ENCODE assay signal across 1 cellular context in genomic region chr20:63083831-63084562, GRCh38.
TF ChIP-seq lines count a peak whose summit lies in the region.

No MANE protein-coding gene starts in this region.

TF ChIP-seq in HepG2, 621 proteins besides CTCF, POLR2A, EP300 and RAD21 (continued from another document and continues in another):
- TF ChIP-seq, protein P1, sequence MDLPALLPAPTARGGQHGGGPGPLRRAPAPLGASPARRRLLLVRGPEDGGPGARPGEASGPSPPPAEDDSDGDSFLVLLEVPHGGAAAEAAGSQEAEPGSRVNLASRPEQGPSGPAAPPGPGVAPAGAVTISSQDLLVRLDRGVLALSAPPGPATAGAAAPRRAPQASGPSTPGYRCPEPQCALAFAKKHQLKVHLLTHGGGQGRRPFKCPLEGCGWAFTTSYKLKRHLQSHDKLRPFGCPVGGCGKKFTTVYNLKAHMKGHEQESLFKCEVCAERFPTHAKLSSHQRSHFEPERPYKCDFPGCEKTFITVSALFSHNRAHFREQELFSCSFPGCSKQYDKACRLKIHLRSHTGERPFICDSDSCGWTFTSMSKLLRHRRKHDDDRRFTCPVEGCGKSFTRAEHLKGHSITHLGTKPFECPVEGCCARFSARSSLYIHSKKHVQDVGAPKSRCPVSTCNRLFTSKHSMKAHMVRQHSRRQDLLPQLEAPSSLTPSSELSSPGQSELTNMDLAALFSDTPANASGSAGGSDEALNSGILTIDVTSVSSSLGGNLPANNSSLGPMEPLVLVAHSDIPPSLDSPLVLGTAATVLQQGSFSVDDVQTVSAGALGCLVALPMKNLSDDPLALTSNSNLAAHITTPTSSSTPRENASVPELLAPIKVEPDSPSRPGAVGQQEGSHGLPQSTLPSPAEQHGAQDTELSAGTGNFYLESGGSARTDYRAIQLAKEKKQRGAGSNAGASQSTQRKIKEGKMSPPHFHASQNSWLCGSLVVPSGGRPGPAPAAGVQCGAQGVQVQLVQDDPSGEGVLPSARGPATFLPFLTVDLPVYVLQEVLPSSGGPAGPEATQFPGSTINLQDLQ (CRISPR knock-in tag; IDR thresholded peaks at IDR 0.05), result 0 out of 2 replicates have a peak, but pooled peaks have one; percentile 74
- TF ChIP-seq NR2C2 (CRISPR knock-in tag; IDR thresholded peaks at IDR 0.05; ENCODE audit: borderline replicate concordance) (0 out of 2 replicates have a peak, but pooled peaks have one; percentile 18), ZBTB49 (CRISPR knock-in tag; IDR thresholded peaks at IDR 0.05; ENCODE audit: borderline replicate concordance) (no peak), ATF2 (CRISPR knock-in tag; IDR thresholded peaks at IDR 0.05) (no peak), HMGXB4 (CRISPR knock-in tag; IDR thresholded peaks at IDR 0.05; ENCODE audit: borderline replicate concordance in 1 of 2, low read depth in 1 of 2) (no peak), PLRG1 (conservative IDR thresholded peaks at IDR 0.05) (no peak), HNRNPL (IDR thresholded peaks at IDR 0.05; ENCODE audit: low read depth, low read length) (0 out of 2 replicates have a peak, but pooled peaks have one; percentile 20), FOSL2 (CRISPR knock-in tag; IDR thresholded peaks at IDR 0.05) (no peak), ATRX (CRISPR knock-in tag; IDR thresholded peaks at IDR 0.05; ENCODE audit: borderline replicate concordance) (no peak), SRSF9 (IDR thresholded peaks at IDR 0.05; ENCODE audit: borderline replicate concordance, insufficient read depth, low read depth, low read length, poor library complexity, severe bottlenecking) (no peak), ZNF660 (CRISPR knock-in tag; IDR thresholded peaks at IDR 0.05; ENCODE audit: borderline replicate concordance, low read depth) (no peak), ZNF33B (CRISPR knock-in tag; IDR thresholded peaks at IDR 0.05) (peak; percentile 18; the same call in 1 of the 2 replicates), SMAD9 (CRISPR knock-in tag; IDR thresholded peaks at IDR 0.05) (no peak), KMT2A (CRISPR knock-in tag; IDR thresholded peaks at IDR 0.05) (no peak), ZBTB26 (CRISPR knock-in tag; IDR thresholded peaks at IDR 0.05; ENCODE audit: borderline replicate concordance) (no peak), TRIM22 (IDR thresholded peaks at IDR 0.05) (no peak), ADNP (CRISPR knock-in tag; IDR thresholded peaks at IDR 0.05) (no peak), NCOR1 (IDR thresholded peaks at IDR 0.05; ENCODE audit: borderline replicate concordance, low read length) (no peak), HNRNPK (IDR thresholded peaks at IDR 0.05; ENCODE audit: low read depth, low read length, poor library complexity, severe bottlenecking) (no peak), PHF21A (CRISPR knock-in tag; IDR thresholded peaks at IDR 0.05) (peak; percentile 83), JUND (CRISPR knock-in tag; IDR thresholded peaks at IDR 0.05) (no peak), KDM1A (CRISPR knock-in tag; IDR thresholded peaks at IDR 0.05) (no peak), ZNF224 (CRISPR knock-in tag; IDR thresholded peaks at IDR 0.05) (peak; percentile 79; the same call in 1 of the 2 replicates), THAP8 (CRISPR knock-in tag; IDR thresholded peaks at IDR 0.05; ENCODE audit: borderline replicate concordance) (no peak), HDAC1 (CRISPR knock-in tag; IDR thresholded peaks at IDR 0.05) (no peak; the same call in 1 of the 2 replicates), ZBTB38 (CRISPR knock-in tag; IDR thresholded peaks at IDR 0.05) (peak; percentile 22; the same call in 1 of the 2 replicates), ZNF577 (CRISPR knock-in tag; IDR thresholded peaks at IDR 0.05; ENCODE audit: borderline replicate concordance, low read depth) (no peak), MTA1 (CRISPR knock-in tag; IDR thresholded peaks at IDR 0.05; ENCODE audit: borderline replicate concordance) (peak; percentile 52; the same call in 1 of the 2 replicates), ZNF235 (CRISPR knock-in tag; IDR thresholded peaks at IDR 0.05; ENCODE audit: borderline replicate concordance) (no peak), ONECUT2 (CRISPR knock-in tag; IDR thresholded peaks at IDR 0.05) (no peak), RNF2 (conservative IDR thresholded peaks at IDR 0.05; ENCODE audit: low read depth) (0 out of 2 replicates have a peak, but pooled peaks have one; percentile 39), SNAPC5 (CRISPR knock-in tag; IDR thresholded peaks at IDR 0.05; ENCODE audit: borderline replicate concordance) (no peak), GLI4 (CRISPR knock-in tag; IDR thresholded peaks at IDR 0.05; ENCODE audit: borderline replicate concordance) (no peak; the same call in 1 of the 2 replicates), ISL2 (CRISPR knock-in tag; IDR thresholded peaks at IDR 0.05) (0 out of 2 replicates have a peak, but pooled peaks have one; percentile 28), ATAD3A (CRISPR knock-in tag; IDR thresholded peaks at IDR 0.05) (no peak), CENPBD1 (CRISPR knock-in tag; IDR thresholded peaks at IDR 0.05; ENCODE audit: borderline replicate concordance, low read depth) (no peak), ZNF597 (CRISPR knock-in tag; IDR thresholded peaks at IDR 0.05) (no peak)
- TF ChIP-seq, protein P2, sequence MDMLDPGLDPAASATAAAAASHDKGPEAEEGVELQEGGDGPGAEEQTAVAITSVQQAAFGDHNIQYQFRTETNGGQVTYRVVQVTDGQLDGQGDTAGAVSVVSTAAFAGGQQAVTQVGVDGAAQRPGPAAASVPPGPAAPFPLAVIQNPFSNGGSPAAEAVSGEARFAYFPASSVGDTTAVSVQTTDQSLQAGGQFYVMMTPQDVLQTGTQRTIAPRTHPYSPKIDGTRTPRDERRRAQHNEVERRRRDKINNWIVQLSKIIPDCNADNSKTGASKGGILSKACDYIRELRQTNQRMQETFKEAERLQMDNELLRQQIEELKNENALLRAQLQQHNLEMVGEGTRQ (IDR thresholded peaks at IDR 0.05; ENCODE audit: low read depth, low read length), result no peak
- TF ChIP-seq, protein P2 (CRISPR knock-in tag; IDR thresholded peaks at IDR 0.05; ENCODE audit: borderline replicate concordance), result no peak
- TF ChIP-seq, protein P3, sequence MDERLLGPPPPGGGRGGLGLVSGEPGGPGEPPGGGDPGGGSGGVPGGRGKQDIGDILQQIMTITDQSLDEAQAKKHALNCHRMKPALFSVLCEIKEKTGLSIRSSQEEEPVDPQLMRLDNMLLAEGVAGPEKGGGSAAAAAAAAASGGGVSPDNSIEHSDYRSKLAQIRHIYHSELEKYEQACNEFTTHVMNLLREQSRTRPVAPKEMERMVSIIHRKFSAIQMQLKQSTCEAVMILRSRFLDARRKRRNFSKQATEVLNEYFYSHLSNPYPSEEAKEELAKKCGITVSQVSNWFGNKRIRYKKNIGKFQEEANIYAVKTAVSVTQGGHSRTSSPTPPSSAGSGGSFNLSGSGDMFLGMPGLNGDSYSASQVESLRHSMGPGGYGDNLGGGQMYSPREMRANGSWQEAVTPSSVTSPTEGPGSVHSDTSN (CRISPR knock-in tag; IDR thresholded peaks at IDR 0.05), result no peak
